In the genomic region with DNA sequence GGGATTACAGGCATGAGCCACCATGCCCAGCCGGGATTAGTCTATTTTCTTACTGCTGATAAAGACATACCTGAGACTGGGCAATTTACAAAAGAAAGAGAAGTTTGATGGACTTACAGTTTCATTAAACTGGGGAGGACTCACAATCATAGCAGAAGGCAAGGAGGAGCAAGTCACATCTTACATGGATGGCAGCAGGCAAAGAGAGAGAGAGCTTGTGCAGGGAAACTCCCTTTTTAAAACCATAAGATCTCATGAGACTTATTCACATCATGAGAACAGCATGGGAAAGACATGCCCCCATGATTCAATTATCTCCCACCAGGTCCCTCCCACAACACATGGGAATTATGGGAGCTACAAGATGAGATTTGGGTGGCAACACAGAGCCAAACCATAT, we compare ENCODE assay signal across 5 cellular contexts. TPM values are rescaled to one million over a fixed set of nuclear protein-coding genes. Genes with fewer than 3 reads are reported as not detected.
"Had no signal": no experiment of that assay in that cellular context is flagged by ENCODE, and none has a peak within 500 bp of the region (broad histone marks: within the 10 kb centered on the region; RNA-seq: fewer than 3 reads in every experiment).

No MANE protein-coding gene starts in this region.

RNA-seq across cellular contexts. Expression of a gene that starts 48.9 kb away (rescaled TPM):
- total RNA-seq: GM23248, H7, H9, HFFc6 had no signal
- polyA plus RNA-seq: GM23248, GM23338 had no signal
